Comparison of ENCODE assay signal across 10 cellular contexts in genomic region chr18:61334491-61334850, GRCh38. TPM values are rescaled to one million over a fixed set of nuclear protein-coding genes. Genes with fewer than 3 reads are reported as not detected.
A peak's percentile ranks its signal among the peaks of the same experiment; 100 is the strongest.
DNase-seq lines count a peak whose midpoint lies in the region; ATAC-seq, FAIRE-seq and TF ChIP-seq lines count a peak whose summit lies in the region.
"Had no signal": no experiment of that assay in that cellular context is flagged by ENCODE, and none has a peak within 500 bp of the region (broad histone marks: within the 10 kb centered on the region; RNA-seq: fewer than 3 reads in every experiment).

No MANE protein-coding gene starts in this region.

- H3K27me3 Mint-ChIP-seq in naive thymus-derived CD8-positive, alpha-beta T cell: peaks cover 17 to 43% (median 29%) of the 10 kb centered on the region in 5 donors

- DNase-seq in NT2/D1 (ENCODE audit: low read depth, low spot score) (no peak), endothelial cell of umbilical vein (ENCODE audit: low read depth, low spot score) (no peak), tibial artery (no peak)
- no peak for DNase-seq in stimulated activated CD4-positive, alpha-beta T cell treated with anti-CD3 and anti-CD28 coated beads, Interleukin-1b, Interleukin-23, amount 100 ng/mL, for 48 hours
- DNase-seq in naive thymus-derived CD8-positive, alpha-beta T cell: no peak
- DNase-seq: EL, Karpas-422 had no signal

- no peak for TF ChIP-seq POLR2A in endothelial cell of umbilical vein (IDR thresholded peaks at IDR 0.05; ENCODE audit: low read depth, low read length)

- H3K9me3 Mint-ChIP-seq in naive thymus-derived CD8-positive, alpha-beta T cell: peaks cover 0 to 5% (median 0%) of the 10 kb centered on the region in 9 donors
- H3K9me3 Mint-ChIP-seq: activated T-helper 1 cell treated with anti-CD3 and anti-CD28 coated beads, Interleukin-12 subunit alpha, Interleukin-12 subunit beta, Interleukin-2, Interleukin-4 antibody, amounts not matched to agents 30 ng/mL and 10 ng/mL and 1 ng/mL, durations not matched to agents 14 hours and 24 hours and 36 hours had no signal

- no peaks in the 10 kb centered on the region for H3K9me1 ChIP-seq in endothelial cell of umbilical vein (replicated peaks; ENCODE audit: control insufficient read depth, extremely low read depth, insufficient read depth, low read length)

- H3K9ac ChIP-seq in NT2/D1 (ENCODE audit: insufficient read length, low read depth) (no peak overlapping the region), endothelial cell of umbilical vein (replicated peaks; ENCODE audit: extremely low read depth, insufficient read depth, low read length) (no peak overlapping the region)

- H3K27ac ChIP-seq in endothelial cell of umbilical vein (ENCODE audit: insufficient read depth, low read depth, low read length): no peak overlapping the region
- no peak overlapping the region for H3K27ac ChIP-seq in mesodermal cell (ENCODE audit: low read depth, low read length, severe bottlenecking)
- no peak overlapping the region for H3K27ac ChIP-seq in tibial artery

- no peaks in the 10 kb centered on the region for H4K20me1 ChIP-seq in endothelial cell of umbilical vein (replicated peaks; ENCODE audit: control insufficient read depth, extremely low read depth, insufficient read depth, low read length)

- no peaks in the 10 kb centered on the region for H3K4me1 ChIP-seq in NT2/D1 (ENCODE audit: insufficient read depth, insufficient read length)
- peaks cover 11% of the 10 kb centered on the region for H3K4me1 ChIP-seq in endothelial cell of umbilical vein (ENCODE audit: control insufficient read depth, extremely low read depth, insufficient read depth, low read length)
- no peaks in the 10 kb centered on the region for H3K4me1 ChIP-seq in mesodermal cell (ENCODE audit: control insufficient read depth, insufficient read depth, low read length, poor library complexity, severe bottlenecking)
- peaks cover 0 to 18% (median 16%) of the 10 kb centered on the region in 4 donors for H3K4me1 ChIP-seq in tibial artery

- CTCF ChIA-PET in endothelial cell of umbilical vein (lab: Charles Lee): interaction anchor here (0.8 to 6.1 kb wide), 3 partner anchors 10 to 167 kb away, joined by 3 to 27 read pairs (median 19); no protein-coding TSS in a partner anchor

- ATAC-seq in HG03196 (IDR thresholded peaks at IDR 0.05; ENCODE audit: unreplicated experiment): no peak
- no peak for ATAC-seq in naive thymus-derived CD8-positive, alpha-beta T cell

- POLR2A ChIA-PET in endothelial cell of umbilical vein (lab: Charles Lee): interaction anchor here (0.6 kb wide), 1 partner anchor 66 kb away, joined by 3 read pairs; no protein-coding TSS in a partner anchor
- POLR2A ChIA-PET in naive thymus-derived CD8-positive, alpha-beta T cell (lab: Charles Lee): no interaction called here

- H3K4me3 ChIP-seq in NT2/D1 (ENCODE audit: insufficient read length, low read depth) (peak overlapping the region; percentile 61), endothelial cell of umbilical vein (replicated peaks in 1 of 3; ENCODE audit: insufficient read depth in 1 of 3, low read depth in 1 of 3, low read length in 3 of 3) (peak overlapping the region; percentile 23 to 62 (median 50)), mesodermal cell (ENCODE audit: extremely low read depth, insufficient read depth, low read length, poor library complexity, severe bottlenecking) (peak overlapping the region; percentile 48), tibial artery (peak overlapping the region; percentile 33 to 44)

- H3K36me3 Mint-ChIP-seq in naive thymus-derived CD8-positive, alpha-beta T cell: peaks cover 0 to 10% (median 2%) of the 10 kb centered on the region in 3 donors

- no peak for FAIRE-seq in endothelial cell of umbilical vein (lab: Jason Lieb, UNC)

- no peaks in the 10 kb centered on the region for H3K9me3 ChIP-seq in NT2/D1 (ENCODE audit: insufficient read depth, low read length)
- H3K9me3 ChIP-seq in endothelial cell of umbilical vein (replicated peaks; ENCODE audit: control insufficient read depth, insufficient read depth, low read length): no peaks in the 10 kb centered on the region
- H3K9me3 ChIP-seq in mesodermal cell (ENCODE audit: control insufficient read depth, low read length): no peaks in the 10 kb centered on the region
- no peaks in the 10 kb centered on the region for H3K9me3 ChIP-seq in tibial artery

- no TSS peak for BruUV-seq in endothelial cell of umbilical vein (replicated peaks; lab: Mats Ljungman, UMichigan)

- 0 to 5% methylated on average over 7 to 11 of the region's 13 CpGs for WGBS in mesodermal cell (ENCODE audit: insufficient coverage in 2 of 2), 2 experiments

- H3K79me2 ChIP-seq in endothelial cell of umbilical vein (ENCODE audit: control insufficient read depth, insufficient read depth, low read length): no peaks in the 10 kb centered on the region

- peak overlapping the region; percentile 72 for H2AFZ ChIP-seq in endothelial cell of umbilical vein (ENCODE audit: low read depth, low read length)

- dilution Hi-C loops in endothelial cell of umbilical vein (cut with MboI; ENCODE audit: extremely low pct_ligation_motif_present, low sequenced_read_pairs): no loop called here

- H3K4me3 Mint-ChIP-seq in naive thymus-derived CD8-positive, alpha-beta T cell: no peak overlapping the region
- H3K4me3 Mint-ChIP-seq: activated T-helper 1 cell treated with anti-CD3 and anti-CD28 coated beads, Interleukin-12 subunit alpha, Interleukin-12 subunit beta, Interleukin-2, Interleukin-4 antibody, amounts not matched to agents 30 ng/mL and 10 ng/mL and 1 ng/mL, durations not matched to agents 14 hours and 24 hours and 36 hours had no signal

- intact Hi-C loops in endothelial cell of umbilical vein (cut with micrococcal nuclease) (no loop called here), tibial artery (cut with DNase I; ENCODE audit: low total_unique reads) (no loop called here)

- TF ChIP-seq CTCF in endothelial cell of umbilical vein (IDR thresholded peaks at IDR 0.05; ENCODE audit: extremely low read depth in 1 of 2, insufficient read depth in 1 of 2, low read depth in 1 of 2, low read length in 2 of 2) (no peak), tibial artery (IDR thresholded peaks at IDR 0.05) (no peak)

- no peak overlapping the region for H3K27ac Mint-ChIP-seq in naive thymus-derived CD8-positive, alpha-beta T cell
- H3K27ac Mint-ChIP-seq: activated T-helper 1 cell treated with anti-CD3 and anti-CD28 coated beads, Interleukin-12 subunit alpha, Interleukin-12 subunit beta, Interleukin-2, Interleukin-4 antibody, amounts not matched to agents 30 ng/mL and 10 ng/mL and 1 ng/mL, durations not matched to agents 14 hours and 24 hours and 36 hours had no signal

- peak overlapping the region; percentile 75 for H3K4me2 ChIP-seq in endothelial cell of umbilical vein (ENCODE audit: insufficient read depth, low read length)

- no peaks in the 10 kb centered on the region for H3K36me3 ChIP-seq in NT2/D1 (ENCODE audit: insufficient read depth, insufficient read length, low read length)
- no peaks in the 10 kb centered on the region for H3K36me3 ChIP-seq in endothelial cell of umbilical vein (ENCODE audit: control insufficient read depth in 2 of 2, extremely low read depth in 1 of 2, insufficient read depth in 2 of 2, low read length in 2 of 2)
- no peaks in the 10 kb centered on the region for H3K36me3 ChIP-seq in mesodermal cell (ENCODE audit: control insufficient read depth, insufficient read depth, low read length)
- H3K36me3 ChIP-seq in tibial artery: no peaks in the 10 kb centered on the region

- H3K27me3 ChIP-seq in NT2/D1 (ENCODE audit: insufficient read depth, insufficient read length): peaks cover 32% of the 10 kb centered on the region
- peaks cover 14 to 16% of the 10 kb centered on the region in 2 experiments for H3K27me3 ChIP-seq in endothelial cell of umbilical vein (ENCODE audit: control insufficient read depth in 2 of 2, insufficient read depth in 2 of 2, low read length in 2 of 2)
- peaks cover 0 to 21% of the 10 kb centered on the region in 2 donors for H3K27me3 ChIP-seq in tibial artery

- H3K4me1 Mint-ChIP-seq in naive thymus-derived CD8-positive, alpha-beta T cell: no peaks in the 10 kb centered on the region

TF ChIP-seq in endothelial cell of umbilical vein, 7 proteins besides CTCF, POLR2A, EP300 and RAD21:
- TF ChIP-seq MYC (IDR thresholded peaks at IDR 0.05; ENCODE audit: low read depth, low read length) (no peak), POLR2AphosphoS5 (IDR thresholded peaks at IDR 0.05; ENCODE audit: insufficient read depth, low read depth, low read length) (no peak), GATA2 (IDR thresholded peaks at IDR 0.05; ENCODE audit: insufficient read depth, insufficient read length, low read depth, low read length) (no peak), JUN (IDR thresholded peaks at IDR 0.05; ENCODE audit: borderline replicate concordance, insufficient read depth, insufficient read length, low read depth) (no peak), EZH2 (IDR thresholded peaks at IDR 0.05; ENCODE audit: borderline replicate concordance, low read depth, low read length, severe bottlenecking) (no peak), MAX (IDR thresholded peaks at IDR 0.05; ENCODE audit: insufficient read depth, insufficient read length) (no peak), FOS (IDR thresholded peaks at IDR 0.05; ENCODE audit: borderline replicate concordance, insufficient read depth, low read length) (no peak)

RNA-seq across cellular contexts. Expression of gene CDH20, which starts 1.2 kb away (rescaled TPM):
- not detected in 2 replicates for total RNA-seq in endothelial cell of umbilical vein
- polyA plus RNA-seq in endothelial cell of umbilical vein: not detected in 2 replicates
- polyA plus RNA-seq in endothelial cell of umbilical vein (2011; cell fraction: cytosol; rRNA removed): 0.01 TPM in 1 of 2 replicates, not detected in the other
- not detected in 2 replicates for polyA plus RNA-seq in endothelial cell of umbilical vein (2011; cell fraction: nucleus; rRNA removed)
- polyA plus RNA-seq in endothelial cell of umbilical vein (2012): 0.17 TPM in 1 of 2 replicates, not detected in the other
- not detected in 2 replicates for polyA minus RNA-seq in endothelial cell of umbilical vein
- polyA minus RNA-seq in endothelial cell of umbilical vein (2011; cell fraction: cytosol; rRNA and poly(A)+ RNA removed): not detected
- not detected in 2 replicates for polyA minus RNA-seq in endothelial cell of umbilical vein (2011; cell fraction: nucleus; rRNA and poly(A)+ RNA removed)
- 0.55 TPM for polyA plus RNA-seq in mesodermal cell (2013, experiment 1 of 2)
- polyA plus RNA-seq in mesodermal cell (2013, experiment 2 of 2): 0.66 TPM
- under 1 TPM; 0.21 to 0.60 TPM for total RNA-seq in naive thymus-derived CD8-positive, alpha-beta T cell
- under 1 TPM in 1 of 3 donors, not detected in 2; 0.06 TPM for polyA plus RNA-seq in naive thymus-derived CD8-positive, alpha-beta T cell
- total RNA-seq: activated T-helper 1 cell treated with anti-CD3 and anti-CD28 coated beads, Interleukin-12 subunit alpha, Interleukin-12 subunit beta, Interleukin-2, Interleukin-4 antibody, amounts not matched to agents 30 ng/mL and 10 ng/mL and 1 ng/mL, durations not matched to agents 14 hours and 24 hours and 36 hours had no signal
